In the genomic region with DNA sequence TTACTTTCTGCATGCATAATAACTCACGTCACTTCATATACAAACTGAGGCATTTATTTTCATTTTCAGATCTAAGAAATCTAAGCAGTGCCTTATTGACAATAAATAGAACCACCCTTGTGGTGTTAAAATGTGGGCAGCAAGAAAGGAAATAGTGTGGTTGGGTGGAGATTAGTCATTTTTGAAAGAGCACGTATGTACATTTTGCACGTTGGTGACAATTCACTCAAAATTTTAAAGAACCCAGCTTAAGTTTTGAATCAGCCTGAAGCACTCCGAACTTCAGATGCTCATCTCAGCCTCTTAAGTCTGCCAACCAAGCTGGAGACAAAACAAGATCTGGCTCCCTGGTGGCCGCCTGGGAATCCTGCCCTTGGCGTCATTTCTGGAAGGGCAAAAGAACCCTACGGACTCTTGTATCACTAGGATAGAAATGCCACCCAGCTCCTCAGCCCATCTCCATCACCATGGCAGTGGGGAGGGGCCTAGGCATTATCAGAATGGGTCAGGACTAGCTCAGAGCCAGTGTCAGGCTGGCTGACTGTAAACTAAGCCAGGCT, we compare ENCODE assay signal across 7 cellular contexts.
DNase-seq lines count a peak whose midpoint lies in the region; ATAC-seq lines count a peak whose summit lies in the region.

No MANE protein-coding gene starts in this region.

- H2BK15ac ChIP-seq in mesenchymal stem cell (ENCODE audit: low read depth, poor library complexity, severe bottlenecking): no peak overlapping the region

- H3K23ac ChIP-seq in mesenchymal stem cell (ENCODE audit: low read length in 2 of 2): no peak overlapping the region

- H3K9me3 ChIP-seq in mesenchymal stem cell (ENCODE audit: control insufficient read depth, low read length): no peaks in the 10 kb centered on the region

- H3K9ac ChIP-seq in mesenchymal stem cell (ENCODE audit: low read length): peak overlapping the region; percentile 44

- DNase-seq in activated CD4-positive, alpha-beta T cell treated with anti-CD3 and anti-CD28 coated beads, Interleukin-2, amount 50 U/mL, for 4 hours: peak; percentile 16 to 34
- DNase-seq in mesenchymal stem cell (no peak), DMS114 treated with DMSO at 0.1 percent for 48 hours (lab: John Stamatoyannopoulos, UW; ENCODE audit: unreplicated experiment) (no peak), KG1 (lab: John Stamatoyannopoulos, UW) (no peak), OCI-M2 (lab: John Stamatoyannopoulos, UW; ENCODE audit: unreplicated experiment) (no peak)

- peak overlapping the region in 1 of 2 experiments; percentile 62 for H3K4me3 ChIP-seq in mesenchymal stem cell (ENCODE audit: insufficient read depth in 1 of 2, low read depth in 1 of 2, low read length in 2 of 2)

- H3K4ac ChIP-seq in mesenchymal stem cell (ENCODE audit: low read depth in 1 of 2, low read length in 2 of 2): no peak overlapping the region

- WGBS in mesenchymal stem cell: 83% methylated on average over 7 of the region's 7 CpGs

- H3K79me1 ChIP-seq in mesenchymal stem cell (replicated peaks; ENCODE audit: low read length, poor library complexity, severe bottlenecking): no peaks in the 10 kb centered on the region

- no peak overlapping the region for H2BK12ac ChIP-seq in mesenchymal stem cell (ENCODE audit: low read length in 2 of 2)

- no peak overlapping the region for H2AK5ac ChIP-seq in mesenchymal stem cell (ENCODE audit: low read length, severe bottlenecking)

- no peak overlapping the region for H2BK5ac ChIP-seq in mesenchymal stem cell (ENCODE audit: low read depth, low read length, poor library complexity, severe bottlenecking)

- no peak overlapping the region for H2AFZ ChIP-seq in mesenchymal stem cell (ENCODE audit: low read depth, low read length)

- H3K27me3 ChIP-seq in mesenchymal stem cell (ENCODE audit: control insufficient read depth in 1 of 2, insufficient read depth in 1 of 2, low read length in 2 of 2): no peaks in the 10 kb centered on the region

- H3K36me3 ChIP-seq in mesenchymal stem cell (ENCODE audit: control insufficient read depth in 1 of 2, insufficient read depth in 2 of 2, low read depth in 1 of 2, low read length in 2 of 2): no peaks in the 10 kb centered on the region

- peaks cover 3% of the 10 kb centered on the region for H3K4me1 ChIP-seq in mesenchymal stem cell (ENCODE audit: control insufficient read depth, insufficient read depth, low read depth, low read length)

- no peak overlapping the region for H3K27ac ChIP-seq in mesenchymal stem cell (ENCODE audit: low read length, poor library complexity, severe bottlenecking)

- ATAC-seq in GM19395 (IDR thresholded peaks at IDR 0.05; ENCODE audit: unreplicated experiment) (peak; percentile 88), HG03280 (IDR thresholded peaks at IDR 0.05; ENCODE audit: unreplicated experiment) (peak; percentile 83)

- no peak overlapping the region for H3K18ac ChIP-seq in mesenchymal stem cell (ENCODE audit: low read depth in 1 of 2, low read length in 2 of 2)

- H3K14ac ChIP-seq in mesenchymal stem cell (ENCODE audit: low read length in 2 of 2): no peak overlapping the region

- H2BK120ac ChIP-seq in mesenchymal stem cell (ENCODE audit: low read depth, low read length): no peak overlapping the region

- no peak overlapping the region for H4K8ac ChIP-seq in mesenchymal stem cell (ENCODE audit: low read length)

- no peak overlapping the region for H4K91ac ChIP-seq in mesenchymal stem cell (ENCODE audit: low read length)

- H3K4me2 ChIP-seq in mesenchymal stem cell (ENCODE audit: low read length, poor library complexity, severe bottlenecking): no peak overlapping the region

Comparison
In these comparisons a context has a peak if more than half of its experiments do, and no peak if none do; other contexts are left out.
1. DNase-seq: peak in activated CD4-positive, alpha-beta T cell treated with anti-CD3 and anti-CD28 coated beads, Interleukin-2, amount 50 U/mL, for 4 hours (2 of 2); none in mesenchymal stem cell (single experiment), DMS114 treated with DMSO at 0.1 percent for 48 hours (single experiment), KG1 (single experiment) and OCI-M2 (single experiment).